13 cellular contexts compared by ENCODE assay signal in the genomic region with DNA sequence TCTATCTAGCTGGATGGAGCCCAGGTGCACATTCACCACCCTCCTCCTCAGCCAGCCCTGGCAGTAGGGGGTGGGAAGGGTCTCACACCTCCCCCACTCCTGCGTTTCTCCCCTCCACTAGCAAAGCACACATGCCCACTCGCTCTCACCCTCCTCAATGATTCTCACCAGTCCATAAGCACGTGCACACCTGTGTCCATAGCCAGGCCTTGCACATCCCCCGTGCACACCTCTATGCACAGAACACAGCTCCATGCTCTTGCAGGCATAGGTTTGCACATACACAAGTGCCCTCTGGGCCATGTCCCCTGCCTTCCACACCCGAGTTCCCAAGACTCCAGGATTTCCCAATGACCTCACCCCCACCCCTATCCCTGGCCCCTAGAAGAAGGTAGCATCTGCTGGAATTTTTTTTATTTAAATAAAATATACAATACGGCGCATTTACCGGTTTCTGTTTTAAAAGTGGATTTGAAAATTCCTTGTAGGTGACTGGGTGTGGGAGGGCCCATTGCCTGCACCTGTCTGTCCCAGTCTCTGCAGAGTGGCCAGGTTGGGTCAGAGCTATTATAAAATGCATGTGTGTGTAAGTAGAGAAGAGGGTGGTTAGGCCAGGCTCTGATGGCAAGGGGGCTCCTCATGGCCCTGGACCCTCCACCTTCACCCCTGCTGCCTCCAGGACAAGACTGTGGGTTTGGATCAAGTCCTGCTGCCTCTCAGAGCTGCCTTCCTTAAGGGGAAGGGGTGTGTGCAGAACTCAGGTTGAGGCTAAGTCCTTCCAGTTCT. TPM values are rescaled to one million over a fixed set of nuclear protein-coding genes. Genes with fewer than 3 reads are reported as not detected.
"Had no signal": no experiment of that assay in that cellular context is flagged by ENCODE, and none has a peak within 500 bp of the region (broad histone marks: within the 10 kb centered on the region; RNA-seq: fewer than 3 reads in every experiment).

No MANE protein-coding gene starts in this region.

- DNase-seq: activated CD4-positive, alpha-beta T cell treated with anti-CD3 and anti-CD28 coated beads, Interleukin-2, amount 50 U/mL, for 1 hour; activated naive CD4-positive, alpha-beta T cell treated with anti-CD3 and anti-CD28 coated beads, Interleukin-2, amount 50 U/mL, for 16 hours; activated T-cell treated with anti-CD3 and anti-CD28 coated beads for 4 hours; adrenal gland; esophagus squamous epithelium; foreskin fibroblast; pancreas had no signal

- H3K27ac Mint-ChIP-seq: activated T-helper 17 cell treated with anti-CD3 and anti-CD28 coated beads, Interleukin-2, amount 50 U/mL, for 72 hours; nephron progenitor cell; T-helper 1 cell treated with Interleukin-12 subunit alpha and Interleukin-12 subunit beta and Interleukin-4 antibody, amounts not matched to agents 30 μg/mL and 1 μg/mL, for 36 hours had no signal

- H3K4me1 Mint-ChIP-seq: activated T-helper 17 cell treated with anti-CD3 and anti-CD28 coated beads, Interleukin-2, amount 50 U/mL, for 72 hours; nephron progenitor cell had no signal

- ATAC-seq: activated T-helper 17 cell treated with anti-CD3 and anti-CD28 coated beads, Interleukin-2, amount 50 U/mL, for 72 hours; body of pancreas had no signal

- H3K4me3 Mint-ChIP-seq: activated T-helper 17 cell treated with anti-CD3 and anti-CD28 coated beads, Interleukin-2, amount 50 U/mL, for 72 hours; nephron progenitor cell; T-helper 1 cell treated with Interleukin-12 subunit alpha and Interleukin-12 subunit beta and Interleukin-4 antibody, amounts not matched to agents 30 μg/mL and 1 μg/mL, for 36 hours had no signal

- H3K9me3 Mint-ChIP-seq: activated T-helper 17 cell treated with anti-CD3 and anti-CD28 coated beads, Interleukin-2, amount 50 U/mL, for 72 hours; nephron progenitor cell; T-helper 1 cell treated with Interleukin-12 subunit alpha and Interleukin-12 subunit beta and Interleukin-4 antibody, amounts not matched to agents 30 μg/mL and 1 μg/mL, for 36 hours had no signal

RNA-seq across cellular contexts. Expression of a gene that starts 49.1 kb away (rescaled TPM):
- total RNA-seq: activated CD8-positive, alpha-beta memory T cell treated with anti-CD3 and anti-CD28 coated beads for 36 hours; activated T-helper 17 cell treated with anti-CD3 and anti-CD28 coated beads, Interleukin-2, amount 50 U/mL, for 72 hours; esophagus squamous epithelium; tibial nerve had no signal
